In genomic region chr18:80257579-80258543, GRCh38 we compare ENCODE assay signal across 8 cellular contexts. TPM values are rescaled to one million over a fixed set of nuclear protein-coding genes. Genes with fewer than 3 reads are reported as not detected.
DNase-seq lines count a peak whose midpoint lies in the region; ATAC-seq and TF ChIP-seq lines count a peak whose summit lies in the region.
"Not testable (repeated sequence)": the region's sequence is repeated elsewhere in the genome, so short reads cannot be mapped to it uniquely, and the experiment has no call there.

No MANE protein-coding gene starts in this region.

- CTCF ChIA-PET in CD8-positive, alpha-beta T cell (lab: Charles Lee) = interaction anchor here (1.2 to 6.7 kb wide), 4 partner anchors 79 to 100 kb away, joined by 3 to 53 read pairs (median 4); no protein-coding TSS in a partner anchor
- CTCF ChIA-PET in T-cell (lab: Charles Lee) = not testable (repeated sequence)

- not testable (repeated sequence) for H3K9me3 Mint-ChIP-seq in CD8-positive, alpha-beta T cell; T-cell; stimulated activated naive CD8-positive, alpha-beta T cell treated with anti-CD3 and anti-CD28 coated beads, Interleukin-15, amount 100 ng/mL, for 72 hours

- intact Hi-C loops in CD8-positive, alpha-beta T cell (cut with DNase I, micrococcal nuclease) = loop anchor here in 1 of 2 experiments (1.0 kb wide), 1 partner anchor 101 kb away; no protein-coding TSS in a partner anchor

- not testable (repeated sequence) for H3K27ac ChIP-seq in CD8-positive, alpha-beta T cell (ENCODE audit: low read depth, low read length); HL-60 (replicated peaks)

- H3K9me3 ChIP-seq in CD8-positive, alpha-beta T cell (ENCODE audit: low read length) = not testable (repeated sequence)

- not testable (repeated sequence) for H3K36me3 Mint-ChIP-seq in CD8-positive, alpha-beta T cell; T-cell

- not testable (repeated sequence) for H3K4me1 Mint-ChIP-seq in CD8-positive, alpha-beta T cell (ENCODE audit: low read depth); T-cell; stimulated activated naive CD8-positive, alpha-beta T cell treated with anti-CD3 and anti-CD28 coated beads, Interleukin-15, amount 100 ng/mL, for 72 hours

- not testable (repeated sequence) for H3K27me3 ChIP-seq in CD8-positive, alpha-beta T cell (ENCODE audit: insufficient read depth, low read length); HL-60 (ENCODE audit: insufficient read depth, poor library complexity, severe bottlenecking)

- POLR2A ChIA-PET in CD8-positive, alpha-beta T cell (lab: Charles Lee); T-cell (lab: Charles Lee): not testable (repeated sequence)

- not testable (repeated sequence) for ATAC-seq in CD8-positive, alpha-beta T cell; T-cell (replicated peaks in 1 of 4); stimulated activated naive CD8-positive, alpha-beta T cell treated with anti-CD3 and anti-CD28 coated beads, Interleukin-15, amount 100 ng/mL, for 72 hours

- not testable (repeated sequence) for H3K4me1 ChIP-seq in CD8-positive, alpha-beta T cell (ENCODE audit: insufficient read depth, low read length)

- TF ChIP-seq CTCF in CD8-positive, alpha-beta T cell (IDR thresholded peaks at IDR 0.05) = peak; percentile 54
- TF ChIP-seq CTCF in HL-60 (IDR thresholded peaks at IDR 0.05; ENCODE audit: insufficient read depth, low read length) = peak; percentile 97

- not testable (repeated sequence) for H3K4me3 ChIP-seq in CD8-positive, alpha-beta T cell (ENCODE audit: low read depth, low read length); HL-60 (replicated peaks; ENCODE audit: insufficient read depth, low read length)

- not testable (repeated sequence) for H3K4me3 Mint-ChIP-seq in CD8-positive, alpha-beta T cell; T-cell; stimulated activated naive CD8-positive, alpha-beta T cell treated with anti-CD3 and anti-CD28 coated beads, Interleukin-15, amount 100 ng/mL, for 72 hours

- H3K36me3 ChIP-seq in CD8-positive, alpha-beta T cell (ENCODE audit: insufficient read depth, low read length) = not testable (repeated sequence)

- not testable (repeated sequence) for H3K27me3 Mint-ChIP-seq in CD8-positive, alpha-beta T cell (ENCODE audit: low read depth)
- peaks cover 16 to 19% of the 10 kb centered on the region in 2 donors for H3K27me3 Mint-ChIP-seq in T-cell
- peaks cover 21% of the 10 kb centered on the region for H3K27me3 Mint-ChIP-seq in stimulated activated naive CD8-positive, alpha-beta T cell treated with anti-CD3 and anti-CD28 coated beads, Interleukin-15, amount 100 ng/mL, for 72 hours

- H3K27ac Mint-ChIP-seq in CD8-positive, alpha-beta T cell; T-cell; stimulated activated naive CD8-positive, alpha-beta T cell treated with anti-CD3 and anti-CD28 coated beads, Interleukin-15, amount 100 ng/mL, for 72 hours: not testable (repeated sequence)

- peak; percentile 30 to 75 (median 60) for DNase-seq in CD8-positive, alpha-beta T cell
- DNase-seq in HL-60 (ENCODE audit: low read depth in 1 of 2, low spot score in 1 of 2) (peak; percentile 35 to 85), T-cell (peak in 27 of 34 experiments; percentile 10 to 60 (median 42)), activated gamma-delta T cell treated with Interleukin-2 at 50 U/mL for 16 hours (peak; percentile 48), epidermal melanocyte (ENCODE audit: insufficient read length, low spot score) (peak; percentile 46), left kidney (ENCODE audit: low read depth, low spot score) (peak; percentile 67), putamen (ENCODE audit: low spot score) (peak; percentile 58)
- DNase-seq in stimulated activated naive CD8-positive, alpha-beta T cell treated with anti-CD3 and anti-CD28 coated beads, Interleukin-15, amount 100 ng/mL, for 72 hours = peak; percentile 45 to 60

RNA-seq across cellular contexts. Expression of gene PARD6G, which starts 10.5 kb away (rescaled TPM):
- total RNA-seq in CD8-positive, alpha-beta T cell = 1 to 10 TPM; 3.7 to 3.8 TPM
- under 1 TPM in 4 of 5 donors, not detected in 1; 0.15 to 0.96 (median 0.50) TPM for total RNA-seq in T-cell
